Comparison of ENCODE assay signal across 8 cellular contexts in genomic region chr7:28921822-28922221, GRCh38.
A peak's percentile ranks its signal among the peaks of the same experiment; 100 is the strongest.
DNase-seq lines count a peak whose midpoint lies in the region; ATAC-seq and TF ChIP-seq lines count a peak whose summit lies in the region.

No MANE protein-coding gene starts in this region.

- H2AFZ ChIP-seq in parathyroid adenoma, result no peak overlapping the region

- H3K4me1 ChIP-seq in parathyroid adenoma, result peaks cover 5% of the 10 kb centered on the region

- peaks cover 14% of the 10 kb centered on the region for H3K4me1 Mint-ChIP-seq in activated naive CD4-positive, alpha-beta T cell treated with anti-CD3 and anti-CD28 coated beads, Interleukin-2, amount 10 ng/mL, durations not matched to agents 7 days and 5 days

- no peaks in the 10 kb centered on the region for H3K27me3 ChIP-seq in parathyroid adenoma (ENCODE audit: control insufficient read depth, insufficient read depth, low read length)

- H3K27ac Mint-ChIP-seq in activated naive CD4-positive, alpha-beta T cell treated with anti-CD3 and anti-CD28 coated beads, Interleukin-2, amount 10 ng/mL, durations not matched to agents 7 days and 5 days, result no peak overlapping the region

- CTCF ChIA-PET in activated naive CD4-positive, alpha-beta T cell treated with anti-CD3 and anti-CD28 coated beads, Interleukin-2, amount 10 ng/mL, durations not matched to agents 7 days and 5 days (lab: Charles Lee), result interaction anchor here (0.7 to 10.0 kb wide), 32 partner anchors 9 to 1261 kb away, joined by 3 to 156 read pairs (median 5); no protein-coding TSS in a partner anchor

- peaks cover 19% of the 10 kb centered on the region for H3K27me3 Mint-ChIP-seq in activated naive CD4-positive, alpha-beta T cell treated with anti-CD3 and anti-CD28 coated beads, Interleukin-2, amount 10 ng/mL, durations not matched to agents 7 days and 5 days

- no peak overlapping the region for H3K4me3 Mint-ChIP-seq in activated naive CD4-positive, alpha-beta T cell treated with anti-CD3 and anti-CD28 coated beads, Interleukin-2, amount 10 ng/mL, durations not matched to agents 7 days and 5 days

- no peak overlapping the region for H3K4me3 ChIP-seq in parathyroid adenoma (ENCODE audit: low read depth, low read length)

- no peak overlapping the region for H3K9ac ChIP-seq in parathyroid adenoma

- peak; percentile 60 for ATAC-seq in GM19452 (IDR thresholded peaks at IDR 0.05; ENCODE audit: unreplicated experiment)
- no peak for ATAC-seq in HG02970 (IDR thresholded peaks at IDR 0.05; ENCODE audit: low FRiP score, unreplicated experiment)

- no peaks in the 10 kb centered on the region for H3K79me2 ChIP-seq in parathyroid adenoma

- TF ChIP-seq CTCF in parathyroid adenoma (IDR thresholded peaks at IDR 0.05), result peak; percentile 93

- H3K36me3 Mint-ChIP-seq in activated naive CD4-positive, alpha-beta T cell treated with anti-CD3 and anti-CD28 coated beads, Interleukin-2, amount 10 ng/mL, durations not matched to agents 7 days and 5 days, result no peaks in the 10 kb centered on the region

- H3K4me2 ChIP-seq in parathyroid adenoma (ENCODE audit: low read length), result no peak overlapping the region

- no peak overlapping the region for H3K27ac ChIP-seq in parathyroid adenoma

- H3K36me3 ChIP-seq in parathyroid adenoma (ENCODE audit: control insufficient read depth, insufficient read depth, low read length), result no peaks in the 10 kb centered on the region

- no peaks in the 10 kb centered on the region for H3K9me3 ChIP-seq in parathyroid adenoma (ENCODE audit: control insufficient read depth, low read length)

- DNase-seq in DMS 273 (lab: John Stamatoyannopoulos, UW; ENCODE audit: unreplicated experiment), result peak; percentile 94
- peak; percentile 30 for DNase-seq in HK-2 (ENCODE audit: unreplicated experiment)
- DNase-seq in NCI-H69 (lab: John Stamatoyannopoulos, UW), result peak; percentile 90
- DNase-seq in activated naive CD4-positive, alpha-beta T cell treated with anti-CD3 and anti-CD28 coated beads, Interleukin-2, amount 10 ng/mL, durations not matched to agents 7 days and 5 days, result peak; percentile 43
- DNase-seq in glomerular visceral epithelial cell (ENCODE audit: extremely low spot score), result peak; percentile 46

- H3K9me3 Mint-ChIP-seq in activated naive CD4-positive, alpha-beta T cell treated with anti-CD3 and anti-CD28 coated beads, Interleukin-2, amount 10 ng/mL, durations not matched to agents 7 days and 5 days, result no peaks in the 10 kb centered on the region

Comparison
In these comparisons a context has a peak if more than half of its experiments do, and no peak if none do; other contexts are left out.
1. DNase-seq: peak in every context shown above with its lines; median percentile 94 in DMS 273; 90 in NCI-H69; 46 in glomerular visceral epithelial cell; 43 in activated naive CD4-positive, alpha-beta T cell treated with anti-CD3 and anti-CD28 coated beads, Interleukin-2, amount 10 ng/mL, durations not matched to agents 7 days and 5 days; 30 in HK-2.